ENCODE assay signal across 23 cellular contexts in genomic region chr6:135637701-135638100, GRCh38.
DNase-seq lines count a peak whose midpoint lies in the region; ATAC-seq, FAIRE-seq and TF ChIP-seq lines count a peak whose summit lies in the region.
"Had no signal": no experiment of that assay in that cellular context is flagged by ENCODE, and none has a peak within 500 bp of the region (broad histone marks: within the 10 kb centered on the region; RNA-seq: fewer than 3 reads in every experiment).

No MANE protein-coding gene starts in this region.

- CTCF ChIA-PET in K562 (lab: Yijun Ruan, JAX; ENCODE audit: low intra/inter-chr PET ratio) = no interaction called here

- FAIRE-seq in K562 (lab: Jason Lieb, UNC) = peak; percentile 11
- FAIRE-seq: G401.6, GM19239, HTR-8/SVneo had no signal

- DNase-seq in AG10803 (ENCODE audit: low read depth) (peak; percentile 6), GM03348 (ENCODE audit: low spot score) (peak; percentile 7), K562 (ENCODE audit: extremely low read depth in 1 of 4, low spot score in 3 of 4) (no peak), fibroblast of the aortic adventitia (ENCODE audit: low read depth) (peak; percentile 16), AG08396 (ENCODE audit: low spot score) (no peak), DMS 273 treated with DMSO at 0.1 percent for 48 hours (lab: John Stamatoyannopoulos, UW) (no peak)
- DNase-seq: ACHN, HCEC 1CT, Kasumi-1, MG63, NCI-H1092, NCI-H1436 treated with DMSO at 0.1 percent for 48 hours, NCI-H2029 treated with DMSO at 0.1 percent for 48 hours, NCI-H2171, NCI-H526, PC-3, RPMI8226, SHP77 treated with DMSO at 0.1 percent for 48 hours had no signal

- no peak for TF ChIP-seq POLR2A in K562 (conservative IDR thresholded peaks at IDR 0.05)

- H2AFZ ChIP-seq in K562 (ENCODE audit: low read depth, low read length) = no peak overlapping the region
- H2AFZ ChIP-seq: GM23338 had no signal

- no peak overlapping the region for H3K4me3 ChIP-seq in AG10803 (ENCODE audit: low read length)
- no peak overlapping the region for H3K4me3 ChIP-seq in K562
- no peak overlapping the region for H3K4me3 ChIP-seq in fibroblast of the aortic adventitia (ENCODE audit: low read depth, low read length)
- H3K4me3 ChIP-seq: GM23338, MG63 had no signal

- H3K79me2 ChIP-seq in K562 (ENCODE audit: control insufficient read depth, insufficient read depth, low read length) = no peaks in the 10 kb centered on the region

- BruUV-seq in K562 (replicated peaks; lab: Mats Ljungman, UMichigan) = no TSS peak

- TF ChIP-seq CTCF in AG10803 (conservative IDR thresholded peaks at IDR 0.05; ENCODE audit: low read length) = no peak
- no peak for TF ChIP-seq CTCF in K562 (IDR thresholded peaks at IDR 0.05 in 2 of 3, conservative IDR thresholded peaks at IDR 0.05 in 1 of 3; ENCODE audit: insufficient read depth in 2 of 3, low read depth in 1 of 3, low read length in 3 of 3)
- TF ChIP-seq CTCF in fibroblast of the aortic adventitia (IDR thresholded peaks at IDR 0.05; ENCODE audit: insufficient read depth, low read length) = no peak

- H3K4me2 ChIP-seq in K562 (ENCODE audit: insufficient read depth, low read length) = no peak overlapping the region
- H3K4me2 ChIP-seq: GM23338 had no signal

- POLR2A ChIA-PET in K562 (lab: Yijun Ruan, JAX) = no interaction called here

- no peaks in the 10 kb centered on the region for H3K9me3 ChIP-seq in K562 (replicated peaks; ENCODE audit: control insufficient read depth, insufficient read depth, low read depth, low read length)
- H3K9me3 ChIP-seq: MG63 had no signal

- H3K9me1 ChIP-seq in K562 (ENCODE audit: control insufficient read depth, insufficient read depth, low read length) = no peaks in the 10 kb centered on the region

- no peaks in the 10 kb centered on the region for H4K20me1 ChIP-seq in K562 (replicated peaks; ENCODE audit: control insufficient read depth, insufficient read depth, low read length)

- no peak for TF ChIP-seq RAD21 in K562 (CRISPR knock-in tag; conservative IDR thresholded peaks at IDR 0.05 in 1 of 2, IDR thresholded peaks at IDR 0.05 in 1 of 2)

- H3K27ac ChIP-seq in K562 (ENCODE audit: extremely low read depth, low read depth, low read length) = no peak overlapping the region

- no peak overlapping the region for H3K9ac ChIP-seq in K562 (ENCODE audit: insufficient read depth in 1 of 2, low read depth in 2 of 2, low read length in 2 of 2)

- no peak for ATAC-seq in K562
- ATAC-seq in GM21723 (IDR thresholded peaks at IDR 0.05; ENCODE audit: unreplicated experiment) = no peak
- ATAC-seq: GM23338, PC-3 had no signal

- no peaks in the 10 kb centered on the region for H3K27me3 ChIP-seq in K562 (ENCODE audit: control insufficient read depth in 2 of 2, insufficient read depth in 2 of 2, low read length in 2 of 2)
- H3K27me3 ChIP-seq: MG63 had no signal

- H3K4me1 ChIP-seq in K562 (replicated peaks in 1 of 2; ENCODE audit: control insufficient read depth in 2 of 2, insufficient read depth in 2 of 2, low read length in 2 of 2) = no peaks in the 10 kb centered on the region

- in situ Hi-C loops in K562 (cut with MboI) = no loop called here

- intact Hi-C loops in K562 (cut with micrococcal nuclease) = no loop called here

- no peak for TF ChIP-seq EP300 in K562 (IDR thresholded peaks at IDR 0.05; ENCODE audit: low read length)

- H3K36me3 ChIP-seq in K562 (ENCODE audit: control insufficient read depth, insufficient read depth, low read length) = no peaks in the 10 kb centered on the region
- H3K36me3 ChIP-seq: MG63 had no signal

TF ChIP-seq in K562, 482 proteins besides CTCF, POLR2A, EP300 and RAD21:
- no peak for TF ChIP-seq FOS (IDR thresholded peaks at IDR 0.05; ENCODE audit: extremely low read depth, insufficient read length)
- no peak for TF ChIP-seq KHSRP (IDR thresholded peaks at IDR 0.05)
- no peak for TF ChIP-seq GTF2E2 (tag; IDR thresholded peaks at IDR 0.05)
- no peak for TF ChIP-seq HSF4 (CRISPR knock-in tag; IDR thresholded peaks at IDR 0.05; ENCODE audit: borderline replicate concordance)
- TF ChIP-seq HMGXB4 (CRISPR knock-in tag; IDR thresholded peaks at IDR 0.05) = no peak
- no peak for TF ChIP-seq SMAD1 (IDR thresholded peaks at IDR 0.05; ENCODE audit: low read depth, low read length, partially characterized antibody)
- no peak for TF ChIP-seq MAFG (tag; conservative IDR thresholded peaks at IDR 0.05)
- no peak for TF ChIP-seq SMARCC2 (IDR thresholded peaks at IDR 0.05; ENCODE audit: low read depth)
- no peak for TF ChIP-seq RB1 (IDR thresholded peaks at IDR 0.05; ENCODE audit: low read depth)
- TF ChIP-seq PHTF2 (CRISPR knock-in tag; IDR thresholded peaks at IDR 0.05) = no peak

Comparison
In these comparisons a context has a peak if more than half of its experiments do, and no peak if none do; other contexts are left out.
1. DNase-seq: peak in AG10803 (single experiment), GM03348 (single experiment) and fibroblast of the aortic adventitia (single experiment); none in K562 (0 of 4), AG08396 (single experiment) and DMS 273 treated with DMSO at 0.1 percent for 48 hours (single experiment).